Comparison of ENCODE assay signal across 8 cellular contexts in genomic region chr17:41666336-41666680, GRCh38. TPM values are rescaled to one million over a fixed set of nuclear protein-coding genes. Genes with fewer than 3 reads are reported as not detected.
DNase-seq lines count a peak whose midpoint lies in the region; ATAC-seq and TF ChIP-seq lines count a peak whose summit lies in the region.

No MANE protein-coding gene starts in this region.

- H3K27me3 Mint-ChIP-seq in stimulated activated naive CD8-positive, alpha-beta T cell treated with anti-CD3 and anti-CD28 coated beads, Interleukin-15, amount 100 ng/mL, for 72 hours: no peaks in the 10 kb centered on the region

- in situ Hi-C loops in GM13977 (cut with MboI; ENCODE audit: low pct_unique_long_range_greater_than_20kb, low sequenced_read_pairs, unreplicated experiment): loop anchor here (25.0 kb wide), 1 partner anchor 754 kb away; no protein-coding TSS in a partner anchor

- DNase-seq in GM13977 (ENCODE audit: low spot score): peak; percentile 53
- DNase-seq in NCI-H2081 (lab: John Stamatoyannopoulos, UW): peak; percentile 88 to 93
- peak; percentile 77 for DNase-seq in activated CD4-positive, alpha-beta T cell treated with anti-CD3 and anti-CD28 coated beads for 48 hours
- peak; percentile 73 for DNase-seq in effector CD8-positive, alpha-beta T cell (lab: John Stamatoyannopoulos, UW)
- peak in 1 of 2 donors; percentile 86 for DNase-seq in stimulated activated naive CD8-positive, alpha-beta T cell treated with anti-CD3 and anti-CD28 coated beads, Interleukin-15, amount 100 ng/mL, for 72 hours
- no peak for DNase-seq in posterior vena cava (ENCODE audit: low spot score)

- H3K4me3 ChIP-seq in muscle layer of duodenum (ENCODE audit: low read depth in 1 of 2, low read length in 2 of 2): peak overlapping the region; percentile 64 to 81

- no peak for TF ChIP-seq CTCF in GM13977 (IDR thresholded peaks at IDR 0.05; ENCODE audit: extremely low read depth, insufficient read depth, missing control alignments)

- no peaks in the 10 kb centered on the region for H3K36me3 ChIP-seq in muscle layer of duodenum (ENCODE audit: control insufficient read depth in 1 of 2, insufficient read depth in 2 of 2, low read length in 2 of 2)

- peak overlapping the region; percentile 90 for H3K27ac ChIP-seq in muscle layer of duodenum (ENCODE audit: low read length)

- peak overlapping the region; percentile 95 to 97 for H3K27ac Mint-ChIP-seq in stimulated activated naive CD8-positive, alpha-beta T cell treated with anti-CD3 and anti-CD28 coated beads, Interleukin-15, amount 100 ng/mL, for 72 hours

- ATAC-seq in HG02840 (IDR thresholded peaks at IDR 0.05; ENCODE audit: low FRiP score, unreplicated experiment): peak; percentile 26
- peak; percentile 67 for ATAC-seq in stimulated activated naive CD8-positive, alpha-beta T cell treated with anti-CD3 and anti-CD28 coated beads, Interleukin-15, amount 100 ng/mL, for 72 hours

- no peaks in the 10 kb centered on the region for H3K9me3 Mint-ChIP-seq in stimulated activated naive CD8-positive, alpha-beta T cell treated with anti-CD3 and anti-CD28 coated beads, Interleukin-15, amount 100 ng/mL, for 72 hours

- peaks cover 74% of the 10 kb centered on the region for H3K4me1 Mint-ChIP-seq in stimulated activated naive CD8-positive, alpha-beta T cell treated with anti-CD3 and anti-CD28 coated beads, Interleukin-15, amount 100 ng/mL, for 72 hours

- H3K4me1 ChIP-seq in muscle layer of duodenum (ENCODE audit: control insufficient read depth in 1 of 2, insufficient read depth in 2 of 2, low read length in 2 of 2): peaks cover 5 to 8% of the 10 kb centered on the region in 2 donors

- H3K4me3 Mint-ChIP-seq in stimulated activated naive CD8-positive, alpha-beta T cell treated with anti-CD3 and anti-CD28 coated beads, Interleukin-15, amount 100 ng/mL, for 72 hours: peak overlapping the region; percentile 82

- H3K9me3 ChIP-seq in muscle layer of duodenum (ENCODE audit: control insufficient read depth in 1 of 2, low read length in 2 of 2): no peaks in the 10 kb centered on the region

- H3K27me3 ChIP-seq in muscle layer of duodenum (ENCODE audit: low read depth, low read length): no peaks in the 10 kb centered on the region

- intact Hi-C loops in posterior vena cava (cut with DNase I): loop anchor here (5.0 to 10.0 kb wide), 3 partner anchors 762 to 862 kb away; no protein-coding TSS in a partner anchor

RNA-seq across cellular contexts. Expression of gene EIF1, which starts 22.4 kb away (rescaled TPM):
- 100 to 1,000 TPM; 694 to 760 TPM for total RNA-seq in posterior vena cava

RNA-seq across cellular contexts. Expression of gene KRT17, which starts 41.9 kb away (rescaled TPM):
- total RNA-seq in posterior vena cava: 1 to 10 TPM; 2.8 to 5.1 TPM

RNA-seq across cellular contexts. Expression of gene GAST, which starts 45.8 kb away (rescaled TPM):
- not detected for total RNA-seq in posterior vena cava

RNA-seq across cellular contexts. Expression of gene KRT16, which starts 53.7 kb away (rescaled TPM):
- total RNA-seq in posterior vena cava: not detected
